ENCODE assay signal across 8 cellular contexts in genomic region chr2:157336137-157336721, GRCh38. TPM values are rescaled to one million over a fixed set of nuclear protein-coding genes. Genes with fewer than 3 reads are reported as not detected.
DNase-seq lines count a peak whose midpoint lies in the region; ATAC-seq, FAIRE-seq and TF ChIP-seq lines count a peak whose summit lies in the region.

No MANE protein-coding gene starts in this region.

- intact Hi-C loops in left colon (cut with DNase I, micrococcal nuclease), result no loop called here

- no peaks in the 10 kb centered on the region for H3K36me3 ChIP-seq in thoracic aorta

- H3K9me3 ChIP-seq in thoracic aorta, result no peaks in the 10 kb centered on the region

- peak; percentile 13 for FAIRE-seq in G401.6 (lab: Jason Lieb, UNC)

- in situ Hi-C loops in astrocyte of the cerebellum (cut with HindIII; ENCODE audit: low sequenced_read_pairs), result no loop called here

- H3K27me3 ChIP-seq in thoracic aorta (replicated peaks; ENCODE audit: insufficient read depth), result no peaks in the 10 kb centered on the region

- no peak overlapping the region for H3K27ac ChIP-seq in thoracic aorta

- TF ChIP-seq CTCF in AG04449 (IDR thresholded peaks at IDR 0.05; ENCODE audit: insufficient read depth, low read length, missing control alignments), result peak; percentile 45
- peak; percentile 67 for TF ChIP-seq CTCF in astrocyte of the cerebellum (IDR thresholded peaks at IDR 0.05; ENCODE audit: low read depth, low read length, missing control alignments)
- peak; percentile 49 for TF ChIP-seq CTCF in thoracic aorta (IDR thresholded peaks at IDR 0.05)

- ATAC-seq in HG03108 (IDR thresholded peaks at IDR 0.05; ENCODE audit: unreplicated experiment) (peak; percentile 50), left colon (peak; percentile 58), thoracic aorta (ENCODE audit: insufficient number of reproducible peaks, low FRiP score, low read depth) (no peak), GM21367 (IDR thresholded peaks at IDR 0.05; ENCODE audit: unreplicated experiment) (no peak)

- no peaks in the 10 kb centered on the region for H3K4me1 ChIP-seq in thoracic aorta (ENCODE audit: control insufficient read depth in 1 of 2, low read depth in 2 of 2)

- DNase-seq in AG04449 (ENCODE audit: low read depth, low spot score) (no peak), RPMI7951 (ENCODE audit: low read depth) (peak; percentile 46), astrocyte of the cerebellum (ENCODE audit: low read depth) (peak; percentile 6), left colon (peak in 1 of 2 donors; percentile 69), thoracic aorta (ENCODE audit: low spot score) (peak; percentile 6)

- H3K4me3 ChIP-seq in AG04449 (ENCODE audit: low read depth, low read length) (no peak overlapping the region), astrocyte of the cerebellum (ENCODE audit: low read depth, low read length) (no peak overlapping the region), thoracic aorta (no peak overlapping the region)

- CTCF ChIA-PET in AG04449 (lab: Yijun Ruan, JAX), result interaction anchor here (0.6 to 25.7 kb wide), 27 partner anchors 11 to 436 kb away, joined by 3 to 370 read pairs (median 6); partner anchors contain the start of gene ERMN

- POLR2A ChIA-PET in AG04449 (lab: Yijun Ruan, JAX), result interaction anchor here (0.6 kb wide), 1 partner anchor 1500 kb away, joined by 4 read pairs; no protein-coding TSS in a partner anchor

RNA-seq across cellular contexts. Expression of gene ERMN, which starts 10.6 kb away (rescaled TPM):
- total RNA-seq in RPMI7951 (2014; rRNA removed; shearing (Covaris generic)), result not detected in 2 replicates
- total RNA-seq in left colon, result under 1 TPM in 1 of 2 donors, not detected in 1; 0.11 TPM
- 1 to 10 TPM in 1 of 2 donors, not detected in 1; 1.3 TPM for total RNA-seq in thoracic aorta

Comparison
In these comparisons a context has a peak if more than half of its experiments do, and no peak if none do; other contexts are left out.
1. ATAC-seq: peak in HG03108 (single experiment) and left colon (single experiment); none in thoracic aorta (single experiment) and GM21367 (single experiment).
2. Peak in every context shown above with its lines, with median percentiles within 50 percentile points of each other: CTCF ChIP-seq.